ENCODE assay signal across 1 cellular context in genomic region chr1:236147521-236148470, GRCh38.
TF ChIP-seq lines count a peak whose summit lies in the region.

No MANE protein-coding gene starts in this region.

TF ChIP-seq in GM23338, 12 proteins besides CTCF, POLR2A, EP300 and RAD21 (continued from another document):
- no peak for TF ChIP-seq ZNF462 (CRISPR knock-in tag; IDR thresholded peaks at IDR 0.05)
- no peak for TF ChIP-seq CREB1 (CRISPR knock-in tag; IDR thresholded peaks at IDR 0.05; ENCODE audit: low read depth)
- TF ChIP-seq STAT1 (IDR thresholded peaks at IDR 0.05; ENCODE audit: unreplicated experiment): no peak
